Comparison of ENCODE assay signal across 2 cellular contexts in the genomic region with DNA sequence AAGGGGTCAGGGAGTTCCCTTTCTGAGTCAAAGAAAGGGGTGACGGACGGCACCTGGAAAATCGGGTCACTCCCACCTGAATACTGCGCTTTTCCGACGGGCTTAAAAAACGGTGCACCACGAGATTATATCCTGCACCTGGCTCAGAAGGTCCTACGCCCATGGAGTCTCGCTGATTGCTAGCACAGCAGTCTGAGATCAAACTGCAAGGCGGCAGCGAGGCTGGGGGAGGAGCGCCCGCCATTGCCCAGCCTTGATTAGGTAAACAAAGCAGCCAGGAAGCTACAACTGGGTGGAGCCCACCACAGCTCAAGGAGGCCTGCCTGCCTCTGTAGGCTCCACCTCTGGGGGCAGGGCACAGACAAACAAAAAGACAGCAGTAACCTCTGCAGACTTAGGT.
TF ChIP-seq lines count a peak whose summit lies in the region.
"Not testable (repeated sequence)": the region's sequence is repeated elsewhere in the genome, so short reads cannot be mapped to it uniquely, and the experiment has no call there.

No MANE protein-coding gene starts in this region.

TF ChIP-seq in WTC11, 78 proteins besides CTCF, POLR2A, EP300 and RAD21:
- TF ChIP-seq FOXK1 (CRISPR knock-in tag; IDR thresholded peaks at IDR 0.05): peak; percentile 54

TF ChIP-seq in HepG2, 621 proteins besides CTCF, POLR2A, EP300 and RAD21:
- TF ChIP-seq ZNF687 (CRISPR knock-in tag; IDR thresholded peaks at IDR 0.05) (peak; percentile 38), GFI1 (CRISPR knock-in tag; IDR thresholded peaks at IDR 0.05; ENCODE audit: borderline replicate concordance) (peak; percentile 51; the same call in 1 of the 2 replicates), KDM2A (CRISPR knock-in tag; IDR thresholded peaks at IDR 0.05; ENCODE audit: borderline replicate concordance, low read depth) (peak; percentile 26; the same call in 1 of the 2 replicates), PHF8 (CRISPR knock-in tag; IDR thresholded peaks at IDR 0.05) (peak; percentile 51; the same call in 1 of the 2 replicates), SOX13 (CRISPR knock-in tag; conservative IDR thresholded peaks at IDR 0.05 in 1 of 2, IDR thresholded peaks at IDR 0.05 in 1 of 2) (0 out of 4 replicates have a peak, but pooled peaks of 1 of the 2 experiments have one; percentile 16), DMAP1 (CRISPR knock-in tag; IDR thresholded peaks at IDR 0.05) (0 out of 2 replicates have a peak, but pooled peaks have one; percentile 27), YY1 (IDR thresholded peaks at IDR 0.05; ENCODE audit: insufficient read depth, insufficient replicate concordance, low read depth, low read length) (peak; percentile 56), SAP130 (CRISPR knock-in tag; IDR thresholded peaks at IDR 0.05; ENCODE audit: low read depth) (peak; percentile 32; the same call in 1 of the 2 replicates), ZNF281 (CRISPR knock-in tag; IDR thresholded peaks at IDR 0.05; ENCODE audit: borderline replicate concordance) (peak; percentile 44; the same call in 1 of the 2 replicates), ZNF777 (CRISPR knock-in tag; IDR thresholded peaks at IDR 0.05) (peak; percentile 68; the same call in 1 of the 2 replicates), TAF1 (CRISPR knock-in tag; IDR thresholded peaks at IDR 0.05) (peak; percentile 52; the same call in 1 of the 2 replicates), FOXA3 (CRISPR knock-in tag; IDR thresholded peaks at IDR 0.05) (peak; percentile 52), SALL1 (CRISPR knock-in tag; IDR thresholded peaks at IDR 0.05) (peak; percentile 31; the same call in 1 of the 2 replicates), HOXA3 (CRISPR knock-in tag; IDR thresholded peaks at IDR 0.05) (peak; percentile 32; the same call in 1 of the 2 replicates), SP5 (CRISPR knock-in tag; IDR thresholded peaks at IDR 0.05; ENCODE audit: borderline replicate concordance, low read depth) (peak; percentile 68; the same call in 1 of the 2 replicates), ARID5B (CRISPR knock-in tag; IDR thresholded peaks at IDR 0.05) (peak; percentile 54; the same call in 1 of the 2 replicates), POLR2G (IDR thresholded peaks at IDR 0.05; ENCODE audit: low read depth, low read length) (peak; percentile 43; the same call in 1 of the 2 replicates), KMT2B (CRISPR knock-in tag; IDR thresholded peaks at IDR 0.05) (0 out of 2 replicates have a peak, but pooled peaks have one; percentile 55), FOXA1 (CRISPR knock-in tag; IDR thresholded peaks at IDR 0.05) (peak; percentile 80)
- TF ChIP-seq SOX13, FOXA1 (IDR thresholded peaks at IDR 0.05): not testable (repeated sequence)
- TF ChIP-seq, protein P1, sequence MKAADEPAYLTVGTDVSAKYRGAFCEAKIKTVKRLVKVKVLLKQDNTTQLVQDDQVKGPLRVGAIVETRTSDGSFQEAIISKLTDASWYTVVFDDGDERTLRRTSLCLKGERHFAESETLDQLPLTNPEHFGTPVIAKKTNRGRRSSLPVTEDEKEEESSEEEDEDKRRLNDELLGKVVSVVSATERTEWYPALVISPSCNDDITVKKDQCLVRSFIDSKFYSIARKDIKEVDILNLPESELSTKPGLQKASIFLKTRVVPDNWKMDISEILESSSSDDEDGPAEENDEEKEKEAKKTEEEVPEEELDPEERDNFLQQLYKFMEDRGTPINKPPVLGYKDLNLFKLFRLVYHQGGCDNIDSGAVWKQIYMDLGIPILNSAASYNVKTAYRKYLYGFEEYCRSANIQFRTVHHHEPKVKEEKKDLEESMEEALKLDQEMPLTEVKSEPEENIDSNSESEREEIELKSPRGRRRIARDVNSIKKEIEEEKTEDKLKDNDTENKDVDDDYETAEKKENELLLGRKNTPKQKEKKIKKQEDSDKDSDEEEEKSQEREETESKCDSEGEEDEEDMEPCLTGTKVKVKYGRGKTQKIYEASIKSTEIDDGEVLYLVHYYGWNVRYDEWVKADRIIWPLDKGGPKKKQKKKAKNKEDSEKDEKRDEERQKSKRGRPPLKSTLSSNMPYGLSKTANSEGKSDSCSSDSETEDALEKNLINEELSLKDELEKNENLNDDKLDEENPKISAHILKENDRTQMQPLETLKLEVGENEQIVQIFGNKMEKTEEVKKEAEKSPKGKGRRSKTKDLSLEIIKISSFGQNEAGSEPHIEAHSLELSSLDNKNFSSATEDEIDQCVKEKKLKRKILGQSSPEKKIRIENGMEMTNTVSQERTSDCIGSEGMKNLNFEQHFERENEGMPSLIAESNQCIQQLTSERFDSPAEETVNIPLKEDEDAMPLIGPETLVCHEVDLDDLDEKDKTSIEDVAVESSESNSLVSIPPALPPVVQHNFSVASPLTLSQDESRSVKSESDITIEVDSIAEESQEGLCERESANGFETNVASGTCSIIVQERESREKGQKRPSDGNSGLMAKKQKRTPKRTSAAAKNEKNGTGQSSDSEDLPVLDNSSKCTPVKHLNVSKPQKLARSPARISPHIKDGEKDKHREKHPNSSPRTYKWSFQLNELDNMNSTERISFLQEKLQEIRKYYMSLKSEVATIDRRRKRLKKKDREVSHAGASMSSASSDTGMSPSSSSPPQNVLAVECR (CRISPR knock-in tag; IDR thresholded peaks at IDR 0.05; ENCODE audit: borderline replicate concordance): peak; percentile 33; the same call in 1 of the 2 replicates
